ENCODE assay signal across 26 cellular contexts in genomic region chr2:238326801-238327365, GRCh38. TPM values are rescaled to one million over a fixed set of nuclear protein-coding genes. Genes with fewer than 3 reads are reported as not detected.
DNase-seq lines count a peak whose midpoint lies in the region; ATAC-seq, FAIRE-seq and TF ChIP-seq lines count a peak whose summit lies in the region.
"Had no signal": no experiment of that assay in that cellular context is flagged by ENCODE, and none has a peak within 500 bp of the region (broad histone marks: within the 10 kb centered on the region; RNA-seq: fewer than 3 reads in every experiment).

No MANE protein-coding gene starts in this region.

- H3K4me1 ChIP-seq in small intestine (ENCODE audit: control insufficient read depth in 2 of 2, insufficient read depth in 1 of 2, low read depth in 1 of 2, low read length in 1 of 2) = peaks cover 0 to under 1% of the 10 kb centered on the region in 2 donors
- H3K4me1 ChIP-seq: Peyer's patch, SJCRH30 had no signal

- DNase-seq in activated CD8-positive, alpha-beta memory T cell treated with anti-CD3 and anti-CD28 coated beads for 24 hours = peak; percentile 48
- no peak for DNase-seq in activated CD8-positive, alpha-beta memory T cell treated with anti-CD3 and anti-CD28 coated beads, Interleukin-2, amount 50 U/mL, for 4 hours
- DNase-seq in HCEC 1CT (peak; percentile 20), fibroblast of mammary gland (ENCODE audit: low read depth) (peak; percentile 39), posterior vena cava (ENCODE audit: low spot score) (peak; percentile 49), small intestine (no peak), frontal cortex (ENCODE audit: low spot score in 2 of 2) (no peak)
- DNase-seq: ACHN; AML-193; Calu3; CD8-positive, alpha-beta memory T cell; DMS153; H9; KG1; MV-4-11; NCI-H1694 treated with DMSO at 0.1 percent for 48 hours; NCI-H2081 treated with DMSO at 0.1 percent for 48 hours; NCI-H2171 treated with DMSO at 0.1 percent for 48 hours; NCI-H524 treated with DMSO at 0.1 percent for 48 hours; SJCRH30 had no signal

- intact Hi-C loops in posterior vena cava (cut with DNase I) = no loop called here

- H3K36me3 ChIP-seq in small intestine (ENCODE audit: control insufficient read depth in 2 of 2, insufficient read depth in 2 of 2, low read length in 2 of 2) = no peaks in the 10 kb centered on the region

- no peak for TF ChIP-seq CTCF in fibroblast of mammary gland (conservative IDR thresholded peaks at IDR 0.05; ENCODE audit: control insufficient read depth, insufficient read depth, low read depth, low read length)

- H3K27me3 ChIP-seq in small intestine (ENCODE audit: control insufficient read depth in 2 of 2, insufficient read depth in 2 of 2, low read length in 2 of 2) = no peaks in the 10 kb centered on the region
- H3K27me3 ChIP-seq: Peyer's patch, SJCRH30 had no signal

- no peaks in the 10 kb centered on the region for H3K9me3 ChIP-seq in small intestine (ENCODE audit: control insufficient read depth, low read depth)
- H3K9me3 ChIP-seq: Peyer's patch, SJCRH30 had no signal

- H3K4me3 ChIP-seq in fibroblast of mammary gland (ENCODE audit: control insufficient read depth, low read depth, low read length) (no peak overlapping the region), small intestine (ENCODE audit: low read depth in 1 of 2, low read length in 2 of 2) (no peak overlapping the region)
- H3K4me3 ChIP-seq: Peyer's patch, SJCRH30 had no signal

- WGBS in small intestine, 3 donors = 94 to 96% (median 94%) methylated on average over 12 of the region's 12 CpGs

- no peak for ATAC-seq in GM21786 (IDR thresholded peaks at IDR 0.05; ENCODE audit: unreplicated experiment)

- no peak overlapping the region for H3K27ac ChIP-seq in small intestine (ENCODE audit: low read depth in 1 of 2, low read length in 1 of 2)
- H3K27ac ChIP-seq: 22Rv1, C4-2B, Peyer's patch, SJCRH30 had no signal

- FAIRE-seq in small intestine (lab: Jason Lieb, UNC) (no peak), frontal cortex (lab: Jason Lieb, UNC) (no peak)
- FAIRE-seq: G401.6, GM19239 had no signal

RNA-seq across cellular contexts. Expression of gene TRAF3IP1, which starts 6.6 kb away (rescaled TPM):
- total RNA-seq in posterior vena cava (10 to 100 TPM; 27.1 to 37.2 TPM), frontal cortex (13.5 TPM)
- polyA plus RNA-seq in small intestine = 1 to 10 TPM; 5.1 to 7.8 (median 7.1) TPM

RNA-seq across cellular contexts. Expression of gene PER2, which starts 38.5 kb away (rescaled TPM):
- total RNA-seq in posterior vena cava (10 to 100 TPM; 10.1 to 16.8 TPM), frontal cortex (5.3 TPM)
- 1 to 10 TPM; 2.2 to 5.6 (median 2.7) TPM for polyA plus RNA-seq in small intestine

Comparison
In these comparisons a context has a peak if more than half of its experiments do, and no peak if none do; other contexts are left out.
1. DNase-seq: peak in activated CD8-positive, alpha-beta memory T cell treated with anti-CD3 and anti-CD28 coated beads for 24 hours (single experiment), HCEC 1CT (single experiment), fibroblast of mammary gland (single experiment) and posterior vena cava (single experiment); none in activated CD8-positive, alpha-beta memory T cell treated with anti-CD3 and anti-CD28 coated beads, Interleukin-2, amount 50 U/mL, for 4 hours (single experiment), small intestine (single experiment) and frontal cortex (0 of 2).